30 cellular contexts compared by ENCODE assay signal in genomic region chr17:312476-313148, GRCh38.
"Had no signal": no experiment of that assay in that cellular context is flagged by ENCODE, and none has a peak within 500 bp of the region (broad histone marks: within the 10 kb centered on the region; RNA-seq: fewer than 3 reads in every experiment).

No MANE protein-coding gene starts in this region.

- H3K9me3 ChIP-seq: breast epithelium, right atrium auricular region, SK-N-SH, testis, transverse colon had no signal

- H3K27ac ChIP-seq: breast epithelium, dorsolateral prefrontal cortex, parathyroid adenoma, right atrium auricular region, testis, transverse colon, WERI-Rb-1 had no signal

- H3K4me1 ChIP-seq: breast epithelium, parathyroid adenoma had no signal

- H3K4me2 ChIP-seq: SK-N-SH had no signal

- H3K9me3 Mint-ChIP-seq: activated naive CD4-positive, alpha-beta T cell treated with anti-CD3 and anti-CD28 coated beads, Interleukin-2, amount 50 U/mL, for 24 hours; activated naive CD8-positive, alpha-beta T cell treated with anti-CD3 and anti-CD28 coated beads, Interleukin-2, amount 50 U/mL, for 24 hours; activated T-cell treated with anti-CD3 and anti-CD28 coated beads, Interleukin-2, amount 50 U/mL, for 24 hours had no signal

- DNase-seq: activated CD4-positive, alpha-beta memory T cell treated with anti-CD3 and anti-CD28 coated beads, Interleukin-2, amount 10 ng/mL, durations not matched to agents 7 days and 5 days; activated CD4-positive, alpha-beta T cell treated with anti-CD3 and anti-CD28 coated beads, Interleukin-2, amount 10 ng/mL, durations not matched to agents 24 days and 14 days; activated CD4-positive, CD25-positive, alpha-beta regulatory T cell treated with anti-CD3 and anti-CD28 coated beads, Interleukin-2, amount 50 U/mL, for 72 hours; activated CD8-positive, alpha-beta memory T cell treated with anti-CD3 and anti-CD28 coated beads, Interleukin-2, amount 50 U/mL, for 48 hours; activated gamma-delta T cell; activated naive CD8-positive, alpha-beta T cell treated with anti-CD3 and anti-CD28 coated beads, Interleukin-2, amount 50 U/mL, for 24 hours; activated T-cell treated with anti-CD3 and anti-CD28 coated beads, Interleukin-2, amount 50 U/mL, for 24 hours; amygdala; effector memory CD4-positive, alpha-beta T cell; mesenchymal stem cell; SK-N-SH; stimulated activated CD4-positive, alpha-beta T cell treated with anti-CD3 and anti-CD28 coated beads, Interleukin-2, amount 100 ng/mL, for 48 hours; stimulated activated naive CD8-positive, alpha-beta T cell treated with anti-CD3 and anti-CD28 coated beads, Interleukin-15, Interleukin-2, amounts not matched to agents 100 U/mL and 50 U/mL, for 24 hours; SW 1271; T-helper 9 cell; testis; transverse colon; WERI-Rb-1 had no signal

- H3K36me3 ChIP-seq: breast epithelium, right atrium auricular region, transverse colon, WERI-Rb-1 had no signal

- H3K36me3 Mint-ChIP-seq: activated naive CD4-positive, alpha-beta T cell treated with anti-CD3 and anti-CD28 coated beads, Interleukin-2, amount 50 U/mL, for 24 hours had no signal

- FAIRE-seq: colon, frontal cortex, islet of Langerhans, urothelium cell line had no signal

- H3K27me3 Mint-ChIP-seq: activated CD4-positive, alpha-beta memory T cell treated with anti-CD3 and anti-CD28 coated beads, Interleukin-2, amount 10 ng/mL, durations not matched to agents 7 days and 5 days; activated CD4-positive, alpha-beta T cell treated with anti-CD3 and anti-CD28 coated beads, Interleukin-2, amount 10 ng/mL, durations not matched to agents 24 days and 14 days; activated naive CD4-positive, alpha-beta T cell treated with anti-CD3 and anti-CD28 coated beads, Interleukin-2, amount 50 U/mL, for 24 hours; activated naive CD8-positive, alpha-beta T cell treated with anti-CD3 and anti-CD28 coated beads, Interleukin-2, amount 50 U/mL, for 24 hours; activated T-cell treated with anti-CD3 and anti-CD28 coated beads, Interleukin-2, amount 50 U/mL, for 24 hours; central memory CD8-positive, alpha-beta T cell had no signal

- H3K27ac Mint-ChIP-seq: activated CD4-positive, alpha-beta memory T cell treated with anti-CD3 and anti-CD28 coated beads, Interleukin-2, amount 10 ng/mL, durations not matched to agents 7 days and 5 days; activated CD4-positive, alpha-beta T cell treated with anti-CD3 and anti-CD28 coated beads, Interleukin-2, amount 10 ng/mL, durations not matched to agents 24 days and 14 days; activated naive CD4-positive, alpha-beta T cell treated with anti-CD3 and anti-CD28 coated beads, Interleukin-2, amount 50 U/mL, for 24 hours; activated naive CD8-positive, alpha-beta T cell treated with anti-CD3 and anti-CD28 coated beads, Interleukin-2, amount 50 U/mL, for 24 hours; activated T-cell treated with anti-CD3 and anti-CD28 coated beads, Interleukin-2, amount 50 U/mL, for 24 hours; nephron; T-helper 1 cell treated with Interleukin-12 subunit alpha and Interleukin-12 subunit beta and Interleukin-4 antibody, amounts not matched to agents 30 μg/mL and 1 μg/mL, for 36 hours had no signal

- ATAC-seq: activated naive CD8-positive, alpha-beta T cell treated with anti-CD3 and anti-CD28 coated beads, Interleukin-2, amount 50 U/mL, for 24 hours; stimulated activated naive CD8-positive, alpha-beta T cell treated with anti-CD3 and anti-CD28 coated beads, Interleukin-15, Interleukin-2, amounts not matched to agents 100 U/mL and 50 U/mL, for 24 hours had no signal

- H3K4me1 Mint-ChIP-seq: activated CD4-positive, alpha-beta memory T cell treated with anti-CD3 and anti-CD28 coated beads, Interleukin-2, amount 10 ng/mL, durations not matched to agents 7 days and 5 days; activated CD4-positive, alpha-beta T cell treated with anti-CD3 and anti-CD28 coated beads, Interleukin-2, amount 10 ng/mL, durations not matched to agents 24 days and 14 days; activated naive CD4-positive, alpha-beta T cell treated with anti-CD3 and anti-CD28 coated beads, Interleukin-2, amount 50 U/mL, for 24 hours; activated naive CD8-positive, alpha-beta T cell treated with anti-CD3 and anti-CD28 coated beads, Interleukin-2, amount 50 U/mL, for 24 hours had no signal

- H3K4me3 ChIP-seq: breast epithelium, dorsolateral prefrontal cortex, right atrium auricular region, testis, transverse colon had no signal

- H3K27me3 ChIP-seq: breast epithelium, dorsolateral prefrontal cortex, right atrium auricular region, testis, transverse colon had no signal

- H3K4me3 Mint-ChIP-seq: activated CD4-positive, alpha-beta memory T cell treated with anti-CD3 and anti-CD28 coated beads, Interleukin-2, amount 10 ng/mL, durations not matched to agents 7 days and 5 days; activated CD4-positive, alpha-beta T cell treated with anti-CD3 and anti-CD28 coated beads, Interleukin-2, amount 10 ng/mL, durations not matched to agents 24 days and 14 days; activated naive CD4-positive, alpha-beta T cell treated with anti-CD3 and anti-CD28 coated beads, Interleukin-2, amount 50 U/mL, for 24 hours; activated naive CD8-positive, alpha-beta T cell treated with anti-CD3 and anti-CD28 coated beads, Interleukin-2, amount 50 U/mL, for 24 hours; activated T-cell treated with anti-CD3 and anti-CD28 coated beads, Interleukin-2, amount 50 U/mL, for 24 hours; central memory CD8-positive, alpha-beta T cell; nephron; T-helper 1 cell treated with Interleukin-12 subunit alpha and Interleukin-12 subunit beta and Interleukin-4 antibody, amounts not matched to agents 30 μg/mL and 1 μg/mL, for 36 hours had no signal
